ENCODE assay signal across 17 cellular contexts in genomic region chr12:130752692-130753230, GRCh38. TPM values are rescaled to one million over a fixed set of nuclear protein-coding genes. Genes with fewer than 3 reads are reported as not detected.
DNase-seq lines count a peak whose midpoint lies in the region; ATAC-seq and TF ChIP-seq lines count a peak whose summit lies in the region.
"Had no signal": no experiment of that assay in that cellular context is flagged by ENCODE, and none has a peak within 500 bp of the region (broad histone marks: within the 10 kb centered on the region; RNA-seq: fewer than 3 reads in every experiment).

No MANE protein-coding gene starts in this region.

- H3K27ac ChIP-seq in neural progenitor cell = no peak overlapping the region
- H3K27ac ChIP-seq in CD4-positive, alpha-beta T cell (ENCODE audit: low read depth, low read length) = no peak overlapping the region
- H3K27ac ChIP-seq: esophagus muscularis mucosa had no signal

- H3K27ac Mint-ChIP-seq in WTC11 = no peak overlapping the region
- peak overlapping the region; percentile 92 for H3K27ac Mint-ChIP-seq in neural progenitor cell
- no peak overlapping the region for H3K27ac Mint-ChIP-seq in CD4-positive, alpha-beta T cell
- H3K27ac Mint-ChIP-seq: activated CD4-positive, alpha-beta T cell treated with anti-CD3 and anti-CD28 coated beads, Interleukin-2, amount 10 ng/mL, durations not matched to agents 7 days and 5 days; activated naive CD4-positive, alpha-beta T cell treated with anti-CD3 and anti-CD28 coated beads, Interleukin-2, amount 10 ng/mL, durations not matched to agents 7 days and 5 days; nephron had no signal

- CTCF ChIA-PET in WTC11 (lab: Charles Lee) = interaction anchor here (0.9 to 1.5 kb wide), 8 partner anchors 23 to 417 kb away, joined by 4 to 6 read pairs (median 4); partner anchors contain the start of gene RIMBP2
- CTCF ChIA-PET in CD4-positive, alpha-beta T cell (lab: Charles Lee) = no interaction called here

- H3K36me3 Mint-ChIP-seq in WTC11 = no peaks in the 10 kb centered on the region
- H3K36me3 Mint-ChIP-seq in neural progenitor cell = no peaks in the 10 kb centered on the region
- H3K36me3 Mint-ChIP-seq in CD4-positive, alpha-beta T cell (ENCODE audit: low read depth) = peaks cover 7% of the 10 kb centered on the region

- H3K9ac ChIP-seq in neural progenitor cell = no peak overlapping the region

- H3K4me3 Mint-ChIP-seq in WTC11 (no peak overlapping the region), neural progenitor cell (no peak overlapping the region)
- no peak overlapping the region for H3K4me3 Mint-ChIP-seq in CD4-positive, alpha-beta T cell
- H3K4me3 Mint-ChIP-seq: activated CD4-positive, alpha-beta T cell treated with anti-CD3 and anti-CD28 coated beads, Interleukin-2, amount 10 ng/mL, durations not matched to agents 7 days and 5 days; activated naive CD4-positive, alpha-beta T cell treated with anti-CD3 and anti-CD28 coated beads, Interleukin-2, amount 10 ng/mL, durations not matched to agents 7 days and 5 days; CD8-positive, alpha-beta memory T cell; nephron had no signal

- H3K27me3 ChIP-seq in neural progenitor cell (no peaks in the 10 kb centered on the region), HAP-1 (ENCODE audit: low read depth) (no peaks in the 10 kb centered on the region; the same call in 1 of the 2 replicates)
- no peaks in the 10 kb centered on the region for H3K27me3 ChIP-seq in CD4-positive, alpha-beta T cell (ENCODE audit: control insufficient read depth, insufficient read depth, low read length)

- DNase-seq in NCI-H2196 (lab: John Stamatoyannopoulos, UW; ENCODE audit: unreplicated experiment) (peak; percentile 16), NCI-H2196 treated with DMSO at 0.1 percent for 48 hours (lab: John Stamatoyannopoulos, UW; ENCODE audit: unreplicated experiment) (no peak), NCI-H146 treated with DMSO at 0.1 percent for 48 hours (lab: John Stamatoyannopoulos, UW; ENCODE audit: unreplicated experiment) (peak; percentile 52), WTC11 (ENCODE audit: low spot score) (peak; percentile 48), neural progenitor cell (ENCODE audit: low spot score) (peak; percentile 91), dermis blood vessel endothelial cell (no peak), HAP-1 (ENCODE audit: low spot score in 2 of 2) (no peak)
- no peak for DNase-seq in CD4-positive, alpha-beta T cell
- DNase-seq: activated CD4-positive, alpha-beta T cell treated with anti-CD3 and anti-CD28 coated beads, Interleukin-2, amount 10 ng/mL, durations not matched to agents 7 days and 5 days; activated naive CD4-positive, alpha-beta T cell treated with anti-CD3 and anti-CD28 coated beads, Interleukin-2, amount 10 ng/mL, durations not matched to agents 7 days and 5 days; CD8-positive, alpha-beta memory T cell; NCI-H2029 treated with DMSO at 0.1 percent for 48 hours had no signal

- H3K9me3 Mint-ChIP-seq in WTC11 (peaks cover 5% of the 10 kb centered on the region), neural progenitor cell (no peaks in the 10 kb centered on the region)
- H3K9me3 Mint-ChIP-seq in CD4-positive, alpha-beta T cell = peaks cover 5% of the 10 kb centered on the region

- H3K36me3 ChIP-seq in neural progenitor cell = no peaks in the 10 kb centered on the region
- no peaks in the 10 kb centered on the region for H3K36me3 ChIP-seq in HAP-1 (replicated peaks)
- H3K36me3 ChIP-seq: esophagus muscularis mucosa had no signal

- H3K9me3 ChIP-seq in neural progenitor cell (ENCODE audit: low read depth) (no peaks in the 10 kb centered on the region), HAP-1 (peaks cover 2% of the 10 kb centered on the region; the same call in 1 of the 2 replicates)
- peaks cover 7% of the 10 kb centered on the region for H3K9me3 ChIP-seq in CD4-positive, alpha-beta T cell (ENCODE audit: control insufficient read depth, low read length)
- H3K9me3 ChIP-seq: esophagus muscularis mucosa had no signal

- 0 out of 2 replicates have a peak, but pooled peaks have one; percentile 16 for TF ChIP-seq CTCF in WTC11 (IDR thresholded peaks at IDR 0.05)
- TF ChIP-seq CTCF in neural progenitor cell (IDR thresholded peaks at IDR 0.05) = peak; percentile 64
- TF ChIP-seq CTCF in CD4-positive, alpha-beta T cell (IDR thresholded peaks at IDR 0.05) = no peak

- POLR2A ChIA-PET in WTC11 (lab: Charles Lee) = no interaction called here
- POLR2A ChIA-PET in CD4-positive, alpha-beta T cell (lab: Charles Lee) = no interaction called here

- intact Hi-C loops in CD4-positive, alpha-beta T cell (cut with DNase I, micrococcal nuclease) = no loop called here

- in situ Hi-C loops in HAP-1 (cut with MboI; ENCODE audit: low sequenced_read_pairs) = no loop called here

- no peak overlapping the region for H3K4me3 ChIP-seq in neural progenitor cell
- no peak overlapping the region for H3K4me3 ChIP-seq in HAP-1
- H3K4me3 ChIP-seq: esophagus muscularis mucosa had no signal

- H3K4me2 ChIP-seq in neural progenitor cell = peak overlapping the region; percentile 52

- peak; percentile 74 for ATAC-seq in WTC11
- no peak for ATAC-seq in CD4-positive, alpha-beta T cell (ENCODE audit: poor library complexity)

- no peak overlapping the region for H2AFZ ChIP-seq in neural progenitor cell (replicated peaks)

- H3K4me1 Mint-ChIP-seq in WTC11 (peaks cover 3% of the 10 kb centered on the region), neural progenitor cell (peaks cover 42% of the 10 kb centered on the region)
- H3K4me1 Mint-ChIP-seq in CD4-positive, alpha-beta T cell (ENCODE audit: low read depth) = peaks cover 14% of the 10 kb centered on the region

- H4K20me1 ChIP-seq in neural progenitor cell (ENCODE audit: low read depth) = no peaks in the 10 kb centered on the region

- peaks cover 5% of the 10 kb centered on the region for H3K4me1 ChIP-seq in neural progenitor cell
- no peaks in the 10 kb centered on the region for H3K4me1 ChIP-seq in HAP-1

- H3K27me3 Mint-ChIP-seq in WTC11 (ENCODE audit: low read depth) = no peaks in the 10 kb centered on the region
- H3K27me3 Mint-ChIP-seq in neural progenitor cell (ENCODE audit: insufficient read depth, low read depth) = peaks cover 13% of the 10 kb centered on the region
- H3K27me3 Mint-ChIP-seq in CD4-positive, alpha-beta T cell = no peaks in the 10 kb centered on the region

- H3F3A ChIP-seq in neural progenitor cell (ENCODE audit: low read depth) = peaks cover 12% of the 10 kb centered on the region

- H3K79me2 ChIP-seq in neural progenitor cell (ENCODE audit: low read depth) = no peaks in the 10 kb centered on the region

TF ChIP-seq in WTC11, 78 proteins besides CTCF, POLR2A, EP300 and RAD21 (continues in another document):
- no peak for TF ChIP-seq EMX1 (CRISPR knock-in tag; IDR thresholded peaks at IDR 0.05)
- no peak for TF ChIP-seq ZNF138 (CRISPR knock-in tag; conservative IDR thresholded peaks at IDR 0.05)
- TF ChIP-seq ZNF425 (CRISPR knock-in tag; conservative IDR thresholded peaks at IDR 0.05) = no peak
- no peak for TF ChIP-seq STAT6 (CRISPR knock-in tag; conservative IDR thresholded peaks at IDR 0.05; ENCODE audit: low read depth)
- no peak for TF ChIP-seq CREB1 (CRISPR knock-in tag; IDR thresholded peaks at IDR 0.05)
- no peak for TF ChIP-seq MLX (CRISPR knock-in tag; IDR thresholded peaks at IDR 0.05)
- no peak; the same call in 1 of the 2 replicates for TF ChIP-seq ZNF263 (CRISPR knock-in tag; IDR thresholded peaks at IDR 0.05; ENCODE audit: low read depth)
- no peak for TF ChIP-seq ZNF416 (CRISPR knock-in tag; IDR thresholded peaks at IDR 0.05)
- TF ChIP-seq ZNF671 (CRISPR knock-in tag; IDR thresholded peaks at IDR 0.05) = no peak
- TF ChIP-seq SP1 (CRISPR knock-in tag; conservative IDR thresholded peaks at IDR 0.05) = no peak

RNA-seq across cellular contexts. Expression of gene RIMBP2, which starts 36.7 kb away (rescaled TPM):
- total RNA-seq in WTC11 (2021) (1.3 to 2.6 TPM (median 1.5 TPM) in 3 replicates), neural progenitor cell (ENCODE audit: low replicate concordance) (0.84 and 0.99 TPM in 2 replicates), dermis blood vessel endothelial cell (not detected in 2 replicates)
- not detected for total RNA-seq in CD4-positive, alpha-beta T cell
- total RNA-seq: activated CD4-positive, alpha-beta T cell treated with anti-CD3 and anti-CD28 coated beads, Interleukin-2, amount 10 ng/mL, durations not matched to agents 7 days and 5 days; CD8-positive, alpha-beta memory T cell; dermis microvascular lymphatic vessel endothelial cell; glomerular endothelial cell; LHCN-M2 had no signal

Comparison
In these comparisons a context has a peak if more than half of its experiments do, and no peak if none do; other contexts are left out.
1. DNase-seq: peak in NCI-H2196 (single experiment), NCI-H146 treated with DMSO at 0.1 percent for 48 hours (single experiment), WTC11 (single experiment) and neural progenitor cell (single experiment); none in NCI-H2196 treated with DMSO at 0.1 percent for 48 hours (single experiment), dermis blood vessel endothelial cell (single experiment), HAP-1 (0 of 2) and CD4-positive, alpha-beta T cell (0 of 10).